In the genomic region with DNA sequence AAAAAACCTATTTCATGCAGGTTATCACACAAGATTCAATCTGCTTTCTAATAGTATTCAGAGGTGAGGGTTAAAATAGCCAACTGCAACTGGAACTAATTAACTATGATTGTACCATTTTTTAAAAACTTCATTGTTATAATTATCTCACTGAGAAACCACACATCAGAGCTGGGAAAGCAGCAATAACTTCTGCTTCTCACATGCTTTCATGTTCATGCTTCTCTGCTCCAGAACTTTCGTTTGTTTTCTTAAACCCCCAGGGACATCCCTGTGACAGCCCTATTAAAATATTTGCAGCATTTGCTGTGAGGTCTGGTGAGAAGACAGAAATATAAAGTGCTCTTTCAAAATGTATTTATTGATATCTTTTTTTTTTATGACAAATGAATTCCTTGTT, we compare ENCODE assay signal across 16 cellular contexts.
A peak's percentile ranks its signal among the peaks of the same experiment; 100 is the strongest.
DNase-seq lines count a peak whose midpoint lies in the region; ATAC-seq and TF ChIP-seq lines count a peak whose summit lies in the region.
"Had no signal": no experiment of that assay in that cellular context is flagged by ENCODE, and none has a peak within 500 bp of the region (broad histone marks: within the 10 kb centered on the region; RNA-seq: fewer than 3 reads in every experiment).

No MANE protein-coding gene starts in this region.

- no peak for TF ChIP-seq RAD21 in SK-N-SH (IDR thresholded peaks at IDR 0.05; ENCODE audit: low read length)

- WGBS in SK-N-SH (ENCODE audit: low lambda C conversion rate): 7% methylated on average over 1 of the region's 1 CpG

- H3K36me3 ChIP-seq in SK-N-SH (replicated peaks in 1 of 2; ENCODE audit: control insufficient read depth in 1 of 2, insufficient read depth in 2 of 2, low read length in 1 of 2): no peaks in the 10 kb centered on the region
- H3K36me3 ChIP-seq: left ventricle myocardium inferior had no signal

- H2AFZ ChIP-seq in SK-N-SH (ENCODE audit: low read depth): no peak overlapping the region
- H2AFZ ChIP-seq: hepatocyte had no signal

- H3K4me1 ChIP-seq in SK-N-SH (ENCODE audit: control insufficient read depth in 1 of 2, insufficient read depth in 2 of 2, low read depth in 1 of 2, low read length in 1 of 2): peaks cover 12 to 20% of the 10 kb centered on the region in 2 experiments
- H3K4me1 ChIP-seq: left ventricle myocardium inferior had no signal

- no peak for DNase-seq in SK-N-SH
- DNase-seq in fibroblast of villous mesenchyme (ENCODE audit: low read depth): peak; percentile 47
- peak; percentile 13 for DNase-seq in smooth muscle cell of the brain vasculature (ENCODE audit: low read depth, low spot score)
- DNase-seq in activated CD8-positive, alpha-beta memory T cell treated with anti-CD3 and anti-CD28 coated beads, Interleukin-2, amount 50 U/mL, for 48 hours: no peak
- DNase-seq: activated CD4-positive, alpha-beta T cell treated with anti-CD3 and anti-CD28 coated beads for 36 hours; activated T-cell treated with anti-CD3 and anti-CD28 coated beads, Interleukin-2, amount 50 U/mL, for 1 hour; CD4-positive, alpha-beta T cell; left ventricle myocardium inferior; MM.1S; NCI-H2029; NCI-H82; stimulated activated CD4-positive, alpha-beta T cell treated with anti-CD3 and anti-CD28 coated beads, Interleukin-15, amount 100 ng/mL, for 24 hours had no signal

- H3K9ac ChIP-seq in SK-N-SH: peak overlapping the region; percentile 31; the same call in 1 of the 2 replicates

- no peak for TF ChIP-seq EP300 in SK-N-SH (IDR thresholded peaks at IDR 0.05; ENCODE audit: borderline replicate concordance in 1 of 2, low read depth in 1 of 2, low read length in 1 of 2)

- CTCF ChIA-PET in SK-N-SH (lab: Yijun Ruan, JAX): no interaction called here

- peak overlapping the region; percentile 30 to 90; a peak in 3 of 4 replicates for H3K27ac ChIP-seq in SK-N-SH (ENCODE audit: low read depth in 2 of 2, low read length in 1 of 2)
- H3K27ac ChIP-seq: hepatocyte, left ventricle myocardium inferior had no signal

- peaks cover 15% of the 10 kb centered on the region for H3F3A ChIP-seq in SK-N-SH (replicated peaks; ENCODE audit: insufficient read depth)

- TF ChIP-seq CTCF in SK-N-SH (IDR thresholded peaks at IDR 0.05) (no peak), fibroblast of villous mesenchyme (IDR thresholded peaks at IDR 0.05; ENCODE audit: insufficient read depth, low read depth, low read length) (no peak)

- H3K9me3 ChIP-seq in SK-N-SH: no peaks in the 10 kb centered on the region

- POLR2A ChIA-PET in SK-N-SH (lab: Yijun Ruan, JAX): no interaction called here

- ATAC-seq in GM18868 (IDR thresholded peaks at IDR 0.05; ENCODE audit: unreplicated experiment): peak; percentile 87
- no peak for ATAC-seq in GM21576 (IDR thresholded peaks at IDR 0.05; ENCODE audit: unreplicated experiment)
- ATAC-seq in HG02610 (IDR thresholded peaks at IDR 0.05; ENCODE audit: unreplicated experiment): no peak
- ATAC-seq: activated CD4-positive, alpha-beta T cell treated with anti-CD3 and anti-CD28 coated beads for 36 hours had no signal

- no peaks in the 10 kb centered on the region for H3K79me2 ChIP-seq in SK-N-SH (ENCODE audit: insufficient read depth)
- H3K79me2 ChIP-seq: hepatocyte had no signal

- peak overlapping the region; percentile 44; the same call in 1 of the 2 replicates for H3K4me2 ChIP-seq in SK-N-SH
- H3K4me2 ChIP-seq: hepatocyte had no signal

- no peaks in the 10 kb centered on the region for H3K27me3 ChIP-seq in SK-N-SH (ENCODE audit: insufficient read depth)
- H3K27me3 ChIP-seq: hepatocyte had no signal

- no peaks in the 10 kb centered on the region for H4K20me1 ChIP-seq in SK-N-SH (ENCODE audit: insufficient read depth)

- H3K4me3 ChIP-seq in SK-N-SH (ENCODE audit: low read depth in 2 of 2, low read length in 1 of 2) (no peak overlapping the region), fibroblast of villous mesenchyme (ENCODE audit: low read depth, low read length) (no peak overlapping the region)
- H3K4me3 ChIP-seq: hepatocyte, left ventricle myocardium inferior had no signal

- H3K9me2 ChIP-seq in SK-N-SH: no peaks in the 10 kb centered on the region

TF ChIP-seq in SK-N-SH, 30 proteins besides CTCF, POLR2A, EP300 and RAD21:
- no peak for TF ChIP-seq ELF1 (IDR thresholded peaks at IDR 0.05)
TF ChIP-seq in SK-N-SH: peak in this region for 0.

Comparison
In these comparisons a context has a peak if more than half of its experiments do, and no peak if none do; other contexts are left out.
1. DNase-seq: peak in fibroblast of villous mesenchyme (single experiment) and smooth muscle cell of the brain vasculature (single experiment); none in SK-N-SH (single experiment) and activated CD8-positive, alpha-beta memory T cell treated with anti-CD3 and anti-CD28 coated beads, Interleukin-2, amount 50 U/mL, for 48 hours (single experiment).